ENCODE assay signal across 8 cellular contexts in the genomic region with DNA sequence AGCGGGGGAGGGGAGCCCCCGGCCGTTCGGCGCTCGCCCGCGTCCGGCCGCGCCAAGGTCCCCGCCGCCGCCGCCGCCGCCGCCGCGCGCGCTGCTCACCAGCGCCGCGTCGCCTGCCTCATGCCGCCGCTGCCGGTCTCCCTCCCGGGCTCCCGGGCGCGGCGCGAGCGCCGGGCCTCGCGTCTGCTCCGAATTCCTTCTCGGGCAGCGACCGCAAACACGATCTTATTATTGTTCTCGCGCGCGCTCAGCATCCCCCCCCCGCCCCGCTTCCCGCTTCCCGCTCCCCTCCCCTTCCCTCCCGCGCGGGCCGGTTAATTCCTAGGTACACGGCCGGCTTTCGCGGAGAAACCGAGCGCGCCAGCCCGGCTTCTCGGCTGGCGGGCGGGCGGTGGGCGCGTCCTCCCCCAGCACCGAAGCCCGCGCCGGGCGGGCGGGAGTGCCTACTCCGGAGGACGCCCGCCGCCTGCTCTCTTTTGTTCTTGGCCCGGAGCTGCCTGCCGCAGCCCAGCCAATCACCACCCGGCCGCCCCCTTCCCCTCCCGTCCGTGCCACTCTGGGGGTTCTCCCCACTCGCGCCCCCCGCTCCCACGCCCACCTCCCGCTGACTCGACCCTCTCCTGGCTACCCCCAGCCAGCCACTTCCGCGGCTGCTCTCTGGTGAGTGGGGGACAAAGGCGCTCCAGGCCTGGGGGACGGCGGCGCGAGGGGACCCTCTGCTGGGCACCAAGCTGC. TPM values are rescaled to one million over a fixed set of nuclear protein-coding genes. Genes with fewer than 3 reads are reported as not detected.
DNase-seq lines count a peak whose midpoint lies in the region; ATAC-seq and TF ChIP-seq lines count a peak whose summit lies in the region.

A gene (minus strand): TSS at position 202 of the 735 bp plus-strand sequence. CDS start 409 bp downstream, outside the sequence.

- POLR2A ChIA-PET in BJ (lab: Charles Lee): no interaction called here

- intact Hi-C loops in spleen (cut with DNase I; ENCODE audit: low total_unique reads): no loop called here

- H3K36me3 ChIP-seq in BJ (ENCODE audit: control insufficient read depth, insufficient read depth, low read length): no peaks in the 10 kb centered on the region
- no peaks in the 10 kb centered on the region for H3K36me3 ChIP-seq in spleen

- WGBS in spleen, 5 donors: 0 to 4% (median 1%) methylated on average over 28 to 99 of the region's 99 CpGs

- ATAC-seq in GM21526 (IDR thresholded peaks at IDR 0.05; ENCODE audit: low FRiP score, unreplicated experiment): no peak

- TF ChIP-seq POLR2A in spleen (IDR thresholded peaks at IDR 0.05): peak in 1 of 3 donors; percentile 7

- peaks cover 0 to 53% (median 21%) of the 10 kb centered on the region in 6 donors for H3K4me1 ChIP-seq in spleen

- CTCF ChIA-PET in BJ (lab: Yijun Ruan, JAX): interaction anchor here (1.5 to 1.9 kb wide), 3 partner anchors 12 to 196 kb away, joined by 3 to 9 read pairs (median 4); a partner anchor contains a TSS

- peak within 1 kb of the TSS; percentile 73 to 94 (median 91) for H3K27ac ChIP-seq in spleen

- DNase-seq in BJ (ENCODE audit: low read depth) (no peak), GM19238 (ENCODE audit: insufficient read length, low spot score) (peak; percentile 16), UCSD-AML1 (lab: John Stamatoyannopoulos, UW; ENCODE audit: unreplicated experiment) (peak; percentile 27), dedifferentiated amniotic fluid mesenchymal stem cell (ENCODE audit: extremely low spot score) (peak; percentile 44), kidney tubule cell (ENCODE audit: low spot score) (peak; percentile 62), spleen (peak; percentile 78)

- H3K9me3 ChIP-seq in spleen: no peaks in the 10 kb centered on the region

- peaks cover 4% of the 10 kb centered on the region; the same call in 1 of the 2 replicates for H3K27me3 ChIP-seq in BJ (ENCODE audit: control insufficient read depth, insufficient read depth, low read length)
- peaks cover 0 to 46% (median 23%) of the 10 kb centered on the region in 7 donors for H3K27me3 ChIP-seq in spleen (replicated peaks in 1 of 7)

- TF ChIP-seq CTCF in BJ (IDR thresholded peaks at IDR 0.05; ENCODE audit: insufficient read depth, low read depth, low read length) (no peak), LNCAP (IDR thresholded peaks at IDR 0.05) (peak; percentile 44; the same call in 1 of the 2 replicates), spleen (IDR thresholded peaks at IDR 0.05 in 8 of 11, conservative IDR thresholded peaks at IDR 0.05 in 3 of 11) (no peak)

- peak within 1 kb of the TSS; percentile 88 for H3K4me3 ChIP-seq in BJ (ENCODE audit: low read depth, low read length)
- peak within 1 kb of the TSS; percentile 66 to 90 (median 75) for H3K4me3 ChIP-seq in spleen

RNA-seq across cellular contexts. Expression of the gene that starts here (rescaled TPM):
- polyA plus RNA-seq in BJ (2011; rRNA removed): 5.7 and 24.5 TPM in 2 replicates
- 3.3 and 5.0 TPM in 2 replicates for polyA minus RNA-seq in BJ (2011; rRNA and poly(A)+ RNA removed)
- total RNA-seq in spleen: 10 to 100 TPM; 16.8 to 35.1 (median 22.8) TPM
- polyA plus RNA-seq in spleen: 1 to 10 TPM; 4.6 to 8.3 (median 5.0) TPM
